Comparison of ENCODE assay signal across 31 cellular contexts in the genomic region with DNA sequence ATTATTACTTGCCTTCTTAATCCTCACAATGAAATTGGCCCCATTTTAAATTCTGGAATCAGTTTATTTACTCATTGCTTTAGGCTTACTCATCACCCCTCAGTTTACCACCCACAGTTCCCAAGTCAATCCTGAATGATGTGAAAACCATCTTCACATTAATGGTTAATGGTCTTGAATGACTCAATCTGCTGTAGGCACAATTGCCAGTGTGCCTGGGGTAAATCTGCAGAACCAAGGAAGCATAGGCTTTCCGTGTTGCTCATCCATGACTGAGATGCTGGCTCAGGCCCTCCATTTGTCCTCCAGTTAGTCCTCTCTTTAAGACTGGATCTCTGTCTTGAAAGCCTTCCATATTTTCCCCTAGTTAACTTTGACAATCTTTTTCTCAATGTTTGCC.
DNase-seq lines count a peak whose midpoint lies in the region; ATAC-seq and TF ChIP-seq lines count a peak whose summit lies in the region.
"Had no signal": no experiment of that assay in that cellular context is flagged by ENCODE, and none has a peak within 500 bp of the region (broad histone marks: within the 10 kb centered on the region; RNA-seq: fewer than 3 reads in every experiment).

No MANE protein-coding gene starts in this region.

- H3K27me3 ChIP-seq in A673 (replicated peaks; ENCODE audit: insufficient read depth, low read depth, low read length, poor library complexity) (no peaks in the 10 kb centered on the region), left lung (no peaks in the 10 kb centered on the region)
- H3K27me3 ChIP-seq: transverse colon had no signal

- no peaks in the 10 kb centered on the region for H3K4me1 Mint-ChIP-seq in activated naive CD4-positive, alpha-beta T cell treated with anti-CD3 and anti-CD28 coated beads for 36 hours (ENCODE audit: low read depth)
- no peaks in the 10 kb centered on the region for H3K4me1 Mint-ChIP-seq in naive thymus-derived CD8-positive, alpha-beta T cell
- H3K4me1 Mint-ChIP-seq: central memory CD8-positive, alpha-beta T cell; T-cell had no signal

- H3K4me3 Mint-ChIP-seq in activated naive CD4-positive, alpha-beta T cell treated with anti-CD3 and anti-CD28 coated beads for 36 hours: no peak overlapping the region
- H3K4me3 Mint-ChIP-seq in naive thymus-derived CD8-positive, alpha-beta T cell: no peak overlapping the region
- H3K4me3 Mint-ChIP-seq: activated naive CD8-positive, alpha-beta T cell; CD8-positive, alpha-beta T cell; central memory CD8-positive, alpha-beta T cell; neural crest cell; T-cell had no signal

- no peak for ATAC-seq in naive thymus-derived CD8-positive, alpha-beta T cell
- ATAC-seq in left lung: no peak
- ATAC-seq: activated CD4-positive, CD25-positive, alpha-beta regulatory T cell treated with anti-CD3 and anti-CD28 coated beads, Interleukin-2, amount 50 U/mL, for 24 hours; CD8-positive, alpha-beta T cell; left cardiac atrium; Panc1; right cardiac atrium; T-cell had no signal

- peaks cover 7% of the 10 kb centered on the region for H3K27me3 Mint-ChIP-seq in activated naive CD4-positive, alpha-beta T cell treated with anti-CD3 and anti-CD28 coated beads for 36 hours (ENCODE audit: low read depth)
- H3K27me3 Mint-ChIP-seq in naive thymus-derived CD8-positive, alpha-beta T cell: peaks cover 6 to 18% (median 8%) of the 10 kb centered on the region in 5 donors

- POLR2A ChIA-PET in A673 (lab: Charles Lee; ENCODE audit: low non-redundant PET): no interaction called here
- POLR2A ChIA-PET in naive thymus-derived CD8-positive, alpha-beta T cell (lab: Charles Lee): no interaction called here

- H3K9me3 ChIP-seq in A673 (ENCODE audit: low read depth, low read length, poor library complexity, severe bottlenecking) (no peaks in the 10 kb centered on the region), left lung (no peaks in the 10 kb centered on the region)
- H3K9me3 ChIP-seq: spleen, transverse colon had no signal

- H3K27ac ChIP-seq in A673 (ENCODE audit: low read depth, low read length, poor library complexity, severe bottlenecking) (no peak overlapping the region), left lung (no peak overlapping the region)
- H3K27ac ChIP-seq: parathyroid adenoma, spleen, transverse colon had no signal

- DNase-seq in A673 (ENCODE audit: low spot score) (peak; percentile 17), HCEC 1CT (peak; percentile 49), RPMI7951 (ENCODE audit: low read depth) (peak; percentile 58), epithelial cell of proximal tubule (ENCODE audit: low read depth) (peak; percentile 90), NCI-H187 treated with DMSO at 0.1 percent for 48 hours (lab: John Stamatoyannopoulos, UW) (no peak), left lung (no peak)
- no peak for DNase-seq in activated naive CD4-positive, alpha-beta T cell treated with anti-CD3 and anti-CD28 coated beads for 36 hours
- no peak for DNase-seq in naive thymus-derived CD8-positive, alpha-beta T cell
- DNase-seq: 8988T; activated CD4-positive, alpha-beta T cell treated with anti-CD3 and anti-CD28 coated beads, Interleukin-2, amount 50 U/mL, for 48 hours; activated CD8-positive, alpha-beta memory T cell treated with anti-CD3 and anti-CD28 coated beads, Interleukin-2, amount 50 U/mL, for 4 hours; AML-193; aorta; CD8-positive, alpha-beta T cell; DMS153; GDM1; Karpas-422; left cardiac atrium; NCI-H2171; NCI-H524 treated with DMSO at 0.1 percent for 48 hours; right cardiac atrium; spleen; stimulated activated CD4-positive, alpha-beta T cell treated with anti-CD3 and anti-CD28 coated beads, Interleukin-2, amount 100 ng/mL, for 48 hours; T-cell; transverse colon had no signal

- BruUV-seq in A673 (replicated peaks; lab: Mats Ljungman, UMichigan): no TSS peak

- H3K27ac Mint-ChIP-seq in activated naive CD4-positive, alpha-beta T cell treated with anti-CD3 and anti-CD28 coated beads for 36 hours: no peak overlapping the region
- no peak overlapping the region for H3K27ac Mint-ChIP-seq in naive thymus-derived CD8-positive, alpha-beta T cell
- H3K27ac Mint-ChIP-seq: activated naive CD8-positive, alpha-beta T cell; CD8-positive, alpha-beta T cell; T-cell had no signal

- CTCF ChIA-PET in A673 (lab: Charles Lee): interaction anchor here (0.7 kb wide), 1 partner anchor 8 kb away, joined by 3 read pairs; no protein-coding TSS in a partner anchor
- CTCF ChIA-PET in activated naive CD4-positive, alpha-beta T cell treated with anti-CD3 and anti-CD28 coated beads for 36 hours (lab: Charles Lee): no interaction called here

- intact Hi-C loops in A673 (cut with micrococcal nuclease; ENCODE audit: unreplicated experiment): no loop called here
- intact Hi-C loops in activated naive CD4-positive, alpha-beta T cell treated with anti-CD3 and anti-CD28 coated beads for 36 hours (cut with micrococcal nuclease): no loop called here
- intact Hi-C loops in left lung (cut with DNase I): no loop called here

- H3K4me3 ChIP-seq in A673 (ENCODE audit: low read depth, low read length, poor library complexity, severe bottlenecking) (no peak overlapping the region), epithelial cell of proximal tubule (ENCODE audit: low read depth, low read length) (no peak overlapping the region), left lung (no peak overlapping the region)
- H3K4me3 ChIP-seq: spleen, transverse colon had no signal

- no peaks in the 10 kb centered on the region for H3K36me3 ChIP-seq in A673 (ENCODE audit: insufficient read depth, low read length, poor library complexity, severe bottlenecking)
- no peaks in the 10 kb centered on the region for H3K36me3 ChIP-seq in left lung
- H3K36me3 ChIP-seq: spleen, transverse colon had no signal

- H3K4me1 ChIP-seq in A673 (ENCODE audit: insufficient read depth, low read length, poor library complexity, severe bottlenecking) (no peaks in the 10 kb centered on the region), left lung (no peaks in the 10 kb centered on the region)
- H3K4me1 ChIP-seq: parathyroid adenoma, spleen, transverse colon had no signal

- H3K36me3 Mint-ChIP-seq in activated naive CD4-positive, alpha-beta T cell treated with anti-CD3 and anti-CD28 coated beads for 36 hours (ENCODE audit: low read depth): no peaks in the 10 kb centered on the region
- no peaks in the 10 kb centered on the region for H3K36me3 Mint-ChIP-seq in naive thymus-derived CD8-positive, alpha-beta T cell
- H3K36me3 Mint-ChIP-seq: activated naive CD8-positive, alpha-beta T cell; CD8-positive, alpha-beta T cell; T-cell had no signal

- H3K9me3 Mint-ChIP-seq in activated naive CD4-positive, alpha-beta T cell treated with anti-CD3 and anti-CD28 coated beads for 36 hours: no peaks in the 10 kb centered on the region
- no peaks in the 10 kb centered on the region for H3K9me3 Mint-ChIP-seq in naive thymus-derived CD8-positive, alpha-beta T cell
- H3K9me3 Mint-ChIP-seq: CD8-positive, alpha-beta T cell; central memory CD8-positive, alpha-beta T cell; neural crest cell; T-cell had no signal

- TF ChIP-seq CTCF in A673 (conservative IDR thresholded peaks at IDR 0.05; ENCODE audit: low read depth, low read length) (no peak), epithelial cell of proximal tubule (conservative IDR thresholded peaks at IDR 0.05; ENCODE audit: low read depth, low read length) (no peak), left lung (IDR thresholded peaks at IDR 0.05) (no peak)

Comparison
In these comparisons a context has a peak if more than half of its experiments do, and no peak if none do; other contexts are left out.
1. DNase-seq: peak in A673 (single experiment), HCEC 1CT (single experiment), RPMI7951 (single experiment) and epithelial cell of proximal tubule (single experiment); none in NCI-H187 treated with DMSO at 0.1 percent for 48 hours (single experiment), activated naive CD4-positive, alpha-beta T cell treated with anti-CD3 and anti-CD28 coated beads for 36 hours (single experiment), naive thymus-derived CD8-positive, alpha-beta T cell (0 of 10) and left lung (0 of 2).